In the genomic region with DNA sequence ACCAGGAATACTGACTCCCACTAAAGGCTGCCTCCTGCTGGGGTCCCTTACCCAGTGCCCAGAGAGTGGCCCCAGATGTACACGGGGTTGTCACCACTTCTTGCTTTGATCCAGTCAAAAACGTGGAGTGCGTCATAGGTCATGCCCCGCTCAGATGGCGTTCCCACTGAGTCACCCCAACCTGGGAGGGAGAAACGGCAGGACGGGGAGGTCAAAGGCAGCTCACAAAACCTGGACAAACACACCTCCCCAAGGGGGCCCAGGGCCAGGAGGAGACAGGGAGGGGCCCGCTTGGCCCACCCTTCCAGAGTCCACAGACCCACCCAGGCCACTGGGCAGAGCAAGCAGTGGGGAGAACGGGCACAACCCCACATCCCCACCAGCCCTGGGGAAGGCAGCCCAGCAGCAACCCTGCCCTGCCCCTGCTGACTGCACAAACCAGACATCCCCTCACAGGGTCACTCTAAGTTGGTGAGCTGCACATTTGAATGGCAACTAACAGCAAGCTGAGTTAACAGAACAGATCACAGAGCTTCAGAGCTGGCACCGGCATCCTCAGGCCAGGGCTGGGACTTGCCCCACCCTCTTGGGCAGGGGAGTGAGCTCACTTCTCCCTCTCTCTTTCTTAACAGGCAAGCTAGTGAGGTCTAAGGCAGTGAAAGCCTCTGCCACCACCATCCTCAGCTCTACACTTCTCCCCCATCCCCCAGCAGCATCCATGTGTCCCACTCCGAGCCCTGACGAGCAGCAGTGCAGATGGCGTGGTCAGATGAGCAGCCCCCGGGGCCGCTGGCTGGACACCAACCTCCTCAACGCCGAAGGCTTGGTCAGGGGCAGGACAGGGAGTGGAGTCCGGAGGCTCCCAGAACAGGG, we compare ENCODE assay signal across 9 cellular contexts.
DNase-seq lines count a peak whose midpoint lies in the region; ATAC-seq, FAIRE-seq and TF ChIP-seq lines count a peak whose summit lies in the region.
"Had no signal": no experiment of that assay in that cellular context is flagged by ENCODE, and none has a peak within 500 bp of the region (broad histone marks: within the 10 kb centered on the region; RNA-seq: fewer than 3 reads in every experiment).

No MANE protein-coding gene starts in this region.

- no peaks in the 10 kb centered on the region for H3K36me3 ChIP-seq in Panc1 (ENCODE audit: control insufficient read depth, insufficient read depth, low read length)
- peaks cover 3 to 5% of the 10 kb centered on the region in 2 donors for H3K36me3 ChIP-seq in muscle layer of duodenum (ENCODE audit: control insufficient read depth in 1 of 2, insufficient read depth in 2 of 2, low read length in 2 of 2)

- peak; percentile 42 for DNase-seq in DMS 273 (lab: John Stamatoyannopoulos, UW; ENCODE audit: unreplicated experiment)
- DNase-seq in DMS 273 treated with DMSO at 0.1 percent for 48 hours (lab: John Stamatoyannopoulos, UW): no peak
- peak; percentile 67 for DNase-seq in Panc1 (ENCODE audit: low read depth, low spot score)
- DNase-seq in dermis blood vessel endothelial cell: peak; percentile 55
- no peak for DNase-seq in D721Med (ENCODE audit: insufficient read length, low spot score)

- H3K9me3 ChIP-seq in Panc1 (ENCODE audit: control insufficient read depth, insufficient read depth, low read depth, low read length): no peaks in the 10 kb centered on the region
- no peaks in the 10 kb centered on the region for H3K9me3 ChIP-seq in muscle layer of duodenum (ENCODE audit: control insufficient read depth in 1 of 2, low read length in 2 of 2)

- in situ Hi-C loops in Panc1 (cut with HindIII; ENCODE audit: low pct_unique_long_range_greater_than_20kb, low sequenced_read_pairs): no loop called here

- peak; percentile 71 for ATAC-seq in Panc1
- ATAC-seq in HG02981 (IDR thresholded peaks at IDR 0.05; ENCODE audit: unreplicated experiment): no peak
- no peak for ATAC-seq in GM18502 (IDR thresholded peaks at IDR 0.05; ENCODE audit: poor library complexity, unreplicated experiment)

- POLR2A ChIA-PET in Panc1 (lab: Charles Lee): interaction anchor here (0.5 kb wide), 1 partner anchor 11 kb away, joined by 6 read pairs; no protein-coding TSS in a partner anchor

- H3K4me3 ChIP-seq in Panc1 (ENCODE audit: low read depth in 2 of 2, low read length in 2 of 2) (peak overlapping the region in 1 of 2 experiments; percentile 25; a peak in 2 of 4 replicates), muscle layer of duodenum (ENCODE audit: low read depth in 1 of 2, low read length in 2 of 2) (no peak overlapping the region)

- H3K4me1 ChIP-seq in Panc1 (ENCODE audit: control insufficient read depth, insufficient read depth, low read length) (peaks cover 44% of the 10 kb centered on the region), muscle layer of duodenum (ENCODE audit: control insufficient read depth in 1 of 2, insufficient read depth in 2 of 2, low read length in 2 of 2) (peaks cover 16 to 22% of the 10 kb centered on the region in 2 donors)

- no TSS peak for BruUV-seq in Panc1 (replicated peaks; lab: Mats Ljungman, UMichigan)

- intact Hi-C loops in Panc1 (cut with micrococcal nuclease; ENCODE audit: unreplicated experiment): loop anchor here (10.0 kb wide), 1 partner anchor 75 kb away; no protein-coding TSS in a partner anchor

- H3K27me3 ChIP-seq in Panc1 (ENCODE audit: control insufficient read depth, insufficient read depth, low read length): no peaks in the 10 kb centered on the region
- H3K27me3 ChIP-seq in muscle layer of duodenum (ENCODE audit: low read depth, low read length): no peaks in the 10 kb centered on the region

- H3K27ac ChIP-seq in Panc1 (ENCODE audit: low read length): peak overlapping the region; percentile 96
- peak overlapping the region; percentile 90 for H3K27ac ChIP-seq in muscle layer of duodenum (ENCODE audit: low read length)

- CTCF ChIA-PET in Panc1 (lab: Charles Lee): interaction anchor here (0.6 to 0.9 kb wide), 3 partner anchors 83 to 89 kb away, joined by 4 to 7 read pairs (median 5); no protein-coding TSS in a partner anchor

- no peak for FAIRE-seq in D721Med (lab: Jason Lieb, UNC)
- FAIRE-seq: A204.1 had no signal

- TF ChIP-seq CTCF in Panc1 (IDR thresholded peaks at IDR 0.05) (no peak), D721Med (IDR thresholded peaks at IDR 0.05; ENCODE audit: insufficient read depth, missing control alignments) (no peak)

Comparison
In these comparisons a context has a peak if more than half of its experiments do, and no peak if none do; other contexts are left out.
1. DNase-seq: peak in DMS 273 (single experiment), Panc1 (single experiment) and dermis blood vessel endothelial cell (single experiment); none in DMS 273 treated with DMSO at 0.1 percent for 48 hours (single experiment) and D721Med (single experiment).